ENCODE assay signal across 1 cellular context in the genomic region with DNA sequence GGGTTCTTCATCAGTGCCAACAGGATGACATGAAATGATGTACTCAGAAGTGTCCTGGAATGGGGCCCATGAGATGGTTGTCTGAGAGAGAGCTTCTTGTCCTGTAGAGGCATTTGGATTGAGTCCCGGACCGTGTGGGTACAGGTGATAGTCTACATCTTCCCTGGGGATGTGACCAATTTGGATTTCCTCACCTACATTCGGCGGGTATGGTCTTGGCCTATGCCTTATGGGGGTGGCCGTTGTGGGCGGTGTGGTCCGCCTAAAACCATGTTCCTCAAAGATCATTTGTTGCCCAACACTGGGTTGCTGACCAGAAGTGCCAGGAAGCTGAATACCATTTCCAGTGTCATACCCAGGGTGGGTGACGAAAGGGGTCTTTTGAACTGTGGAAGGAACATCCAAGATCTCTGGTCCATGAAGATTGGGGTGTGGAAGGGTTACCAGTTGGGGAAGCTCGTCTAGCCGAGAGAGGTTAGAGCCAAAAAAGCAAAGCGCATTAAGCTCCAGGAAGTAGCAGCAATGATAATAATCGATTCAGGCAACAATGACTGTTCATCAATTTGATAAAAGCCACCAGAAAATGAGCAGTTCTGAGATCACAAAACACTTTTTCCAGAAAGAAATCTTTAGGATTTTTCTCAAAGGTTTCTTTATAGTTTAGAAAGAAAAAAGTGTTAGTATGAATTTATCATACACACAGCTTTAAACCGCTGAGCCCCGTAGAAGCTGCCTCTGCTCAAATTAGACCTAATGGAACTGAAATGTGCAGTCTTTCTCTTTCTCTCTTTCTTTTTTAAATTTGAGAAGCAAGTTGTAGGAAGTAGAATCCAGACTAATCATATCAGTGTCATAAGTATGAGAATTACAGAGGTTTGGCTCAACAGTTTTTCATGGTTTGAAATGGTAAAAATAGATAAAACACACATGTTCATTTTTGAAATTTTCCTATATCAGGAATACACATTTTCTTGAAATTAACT.
TF ChIP-seq lines count a peak whose summit lies in the region.

No MANE protein-coding gene starts in this region.

TF ChIP-seq in HepG2, 621 proteins besides CTCF, POLR2A, EP300 and RAD21 (continued from another document):
- TF ChIP-seq, protein P1, sequence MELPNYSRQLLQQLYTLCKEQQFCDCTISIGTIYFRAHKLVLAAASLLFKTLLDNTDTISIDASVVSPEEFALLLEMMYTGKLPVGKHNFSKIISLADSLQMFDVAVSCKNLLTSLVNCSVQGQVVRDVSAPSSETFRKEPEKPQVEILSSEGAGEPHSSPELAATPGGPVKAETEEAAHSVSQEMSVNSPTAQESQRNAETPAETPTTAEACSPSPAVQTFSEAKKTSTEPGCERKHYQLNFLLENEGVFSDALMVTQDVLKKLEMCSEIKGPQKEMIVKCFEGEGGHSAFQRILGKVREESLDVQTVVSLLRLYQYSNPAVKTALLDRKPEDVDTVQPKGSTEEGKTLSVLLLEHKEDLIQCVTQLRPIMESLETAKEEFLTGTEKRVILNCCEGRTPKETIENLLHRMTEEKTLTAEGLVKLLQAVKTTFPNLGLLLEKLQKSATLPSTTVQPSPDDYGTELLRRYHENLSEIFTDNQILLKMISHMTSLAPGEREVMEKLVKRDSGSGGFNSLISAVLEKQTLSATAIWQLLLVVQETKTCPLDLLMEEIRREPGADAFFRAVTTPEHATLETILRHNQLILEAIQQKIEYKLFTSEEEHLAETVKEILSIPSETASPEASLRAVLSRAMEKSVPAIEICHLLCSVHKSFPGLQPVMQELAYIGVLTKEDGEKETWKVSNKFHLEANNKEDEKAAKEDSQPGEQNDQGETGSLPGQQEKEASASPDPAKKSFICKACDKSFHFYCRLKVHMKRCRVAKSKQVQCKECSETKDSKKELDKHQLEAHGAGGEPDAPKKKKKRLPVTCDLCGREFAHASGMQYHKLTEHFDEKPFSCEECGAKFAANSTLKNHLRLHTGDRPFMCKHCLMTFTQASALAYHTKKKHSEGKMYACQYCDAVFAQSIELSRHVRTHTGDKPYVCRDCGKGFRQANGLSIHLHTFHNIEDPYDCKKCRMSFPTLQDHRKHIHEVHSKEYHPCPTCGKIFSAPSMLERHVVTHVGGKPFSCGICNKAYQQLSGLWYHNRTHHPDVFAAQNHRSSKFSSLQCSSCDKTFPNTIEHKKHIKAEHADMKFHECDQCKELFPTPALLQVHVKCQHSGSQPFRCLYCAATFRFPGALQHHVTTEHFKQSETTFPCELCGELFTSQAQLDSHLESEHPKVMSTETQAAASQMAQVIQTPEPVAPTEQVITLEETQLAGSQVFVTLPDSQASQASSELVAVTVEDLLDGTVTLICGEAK (IDR thresholded peaks at IDR 0.05), result no peak
- TF ChIP-seq, protein P1 (CRISPR knock-in tag; IDR thresholded peaks at IDR 0.05), result 0 out of 2 replicates have a peak, but pooled peaks have one; percentile 28
- TF ChIP-seq ZNF709 (CRISPR knock-in tag; IDR thresholded peaks at IDR 0.05) (no peak), NFKB2 (CRISPR knock-in tag; IDR thresholded peaks at IDR 0.05; ENCODE audit: borderline replicate concordance) (0 out of 2 replicates have a peak, but pooled peaks have one; percentile 22), NFE2 (CRISPR knock-in tag; IDR thresholded peaks at IDR 0.05) (no peak), ZBTB38 (CRISPR knock-in tag; IDR thresholded peaks at IDR 0.05) (0 out of 2 replicates have a peak, but pooled peaks have one; percentile 46), SNAI1 (CRISPR knock-in tag; IDR thresholded peaks at IDR 0.05; ENCODE audit: borderline replicate concordance) (no peak), ZNF264 (CRISPR knock-in tag; IDR thresholded peaks at IDR 0.05) (no peak), MBD4 (IDR thresholded peaks at IDR 0.05; ENCODE audit: borderline replicate concordance, low read length) (peak; percentile 35; the same call in 1 of the 2 replicates), KDM6A (CRISPR knock-in tag; IDR thresholded peaks at IDR 0.05; ENCODE audit: low read depth) (no peak), SIX1 (CRISPR knock-in tag; IDR thresholded peaks at IDR 0.05; ENCODE audit: borderline replicate concordance) (no peak), ZC3H13 (CRISPR knock-in tag; IDR thresholded peaks at IDR 0.05) (peak; percentile 73; the same call in 1 of the 2 replicates), BORCS8-MEF2B (CRISPR knock-in tag; IDR thresholded peaks at IDR 0.05) (0 out of 2 replicates have a peak, but pooled peaks have one; percentile 51), THAP11 (CRISPR knock-in tag; IDR thresholded peaks at IDR 0.05) (no peak), ONECUT2 (CRISPR knock-in tag; IDR thresholded peaks at IDR 0.05) (no peak), SSRP1 (CRISPR knock-in tag; IDR thresholded peaks at IDR 0.05) (peak; percentile 63; the same call in 1 of the 2 replicates)
- TF ChIP-seq, protein P2, sequence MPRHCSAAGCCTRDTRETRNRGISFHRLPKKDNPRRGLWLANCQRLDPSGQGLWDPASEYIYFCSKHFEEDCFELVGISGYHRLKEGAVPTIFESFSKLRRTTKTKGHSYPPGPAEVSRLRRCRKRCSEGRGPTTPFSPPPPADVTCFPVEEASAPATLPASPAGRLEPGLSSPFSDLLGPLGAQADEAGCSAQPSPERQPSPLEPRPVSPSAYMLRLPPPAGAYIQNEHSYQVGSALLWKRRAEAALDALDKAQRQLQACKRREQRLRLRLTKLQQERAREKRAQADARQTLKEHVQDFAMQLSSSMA (CRISPR knock-in tag; IDR thresholded peaks at IDR 0.05), result 0 out of 2 replicates have a peak, but pooled peaks have one; percentile 33
